In the genomic region with DNA sequence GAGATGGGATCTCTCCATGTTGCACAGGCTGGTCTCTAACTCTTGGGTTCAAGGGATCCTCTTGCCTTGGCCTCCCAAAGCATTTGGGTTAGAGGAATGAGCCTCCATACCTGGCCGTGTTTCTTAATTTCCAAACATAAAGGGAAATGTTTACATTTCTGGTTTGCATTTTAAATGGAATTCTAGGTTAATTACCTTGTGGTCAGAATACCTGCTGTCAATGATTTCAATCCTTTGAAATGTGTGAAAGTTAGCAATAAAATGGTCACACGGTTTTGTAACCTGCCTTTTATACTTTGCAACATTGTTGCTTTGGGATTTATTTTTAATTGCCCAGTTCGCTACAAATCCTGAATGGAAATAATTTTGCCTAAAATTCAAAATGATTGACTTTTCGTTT, we compare ENCODE assay signal across 22 cellular contexts. TPM values are rescaled to one million over a fixed set of nuclear protein-coding genes. Genes with fewer than 3 reads are reported as not detected.
DNase-seq lines count a peak whose midpoint lies in the region; ATAC-seq and TF ChIP-seq lines count a peak whose summit lies in the region.
"Had no signal": no experiment of that assay in that cellular context is flagged by ENCODE, and none has a peak within 500 bp of the region (broad histone marks: within the 10 kb centered on the region; RNA-seq: fewer than 3 reads in every experiment).

No MANE protein-coding gene starts in this region.

- no peak for TF ChIP-seq POLR2A in upper lobe of left lung (IDR thresholded peaks at IDR 0.05)

- CTCF ChIA-PET in activated CD4-positive, alpha-beta T cell treated with anti-CD3 and anti-CD28 coated beads, Interleukin-2, amount 10 ng/mL, durations not matched to agents 7 days and 5 days (lab: Charles Lee) = no interaction called here
- CTCF ChIA-PET in mammary epithelial cell (lab: Charles Lee; ENCODE audit: low non-redundant PET) = no interaction called here

- H3K4me1 Mint-ChIP-seq in activated CD4-positive, alpha-beta T cell treated with anti-CD3 and anti-CD28 coated beads, Interleukin-2, amount 10 ng/mL, durations not matched to agents 7 days and 5 days = no peaks in the 10 kb centered on the region
- H3K4me1 Mint-ChIP-seq in nephron progenitor cell = no peaks in the 10 kb centered on the region

- H2AFZ ChIP-seq in mammary epithelial cell (ENCODE audit: low read depth, low read length) = no peak overlapping the region

- H3K9me3 ChIP-seq in colonic mucosa (no peaks in the 10 kb centered on the region), upper lobe of left lung (no peaks in the 10 kb centered on the region), mammary epithelial cell (replicated peaks; ENCODE audit: insufficient read depth, low read length) (no peaks in the 10 kb centered on the region)
- H3K9me3 ChIP-seq: BLaER1 treated with 17β-estradiol and CSF1 and Interleukin-3, amounts not matched to agents 10 nM and 100 nM; MG63; SK-N-SH had no signal

- no peak for TF ChIP-seq EP300 in upper lobe of left lung (IDR thresholded peaks at IDR 0.05)

- TF ChIP-seq CTCF in colonic mucosa (IDR thresholded peaks at IDR 0.05) (no peak), nephron progenitor cell (IDR thresholded peaks at IDR 0.05) (no peak), upper lobe of left lung (IDR thresholded peaks at IDR 0.05) (no peak), mammary epithelial cell (conservative IDR thresholded peaks at IDR 0.05 in 1 of 2, IDR thresholded peaks at IDR 0.05 in 1 of 2; ENCODE audit: extremely low read depth in 1 of 2, insufficient read depth in 1 of 2, low read depth in 1 of 2, low read length in 2 of 2) (no peak)

- no TSS peak for BruUV-seq in mammary epithelial cell (replicated peaks; lab: Mats Ljungman, UMichigan)

- no peak overlapping the region for H3K4me3 Mint-ChIP-seq in activated CD4-positive, alpha-beta T cell treated with anti-CD3 and anti-CD28 coated beads, Interleukin-2, amount 10 ng/mL, durations not matched to agents 7 days and 5 days
- H3K4me3 Mint-ChIP-seq in nephron progenitor cell = no peak overlapping the region
- H3K4me3 Mint-ChIP-seq: CD8-positive, alpha-beta T cell had no signal

- POLR2A ChIA-PET in activated CD4-positive, alpha-beta T cell treated with anti-CD3 and anti-CD28 coated beads, Interleukin-2, amount 10 ng/mL, durations not matched to agents 7 days and 5 days (lab: Charles Lee) = no interaction called here

- no peaks in the 10 kb centered on the region for H4K20me1 ChIP-seq in mammary epithelial cell (ENCODE audit: insufficient read depth, low read length)
- H4K20me1 ChIP-seq: BLaER1 treated with 17β-estradiol and CSF1 and Interleukin-3, amounts not matched to agents 10 nM and 100 nM had no signal

- no peak overlapping the region for H3K9ac ChIP-seq in colonic mucosa (ENCODE audit: low read depth in 2 of 2, low read length in 2 of 2)
- no peak overlapping the region for H3K9ac ChIP-seq in mammary epithelial cell (ENCODE audit: insufficient read depth, low read length)
- H3K9ac ChIP-seq: BLaER1 treated with 17β-estradiol and CSF1 and Interleukin-3, amounts not matched to agents 10 nM and 100 nM; SK-N-SH had no signal

- H3K4me1 ChIP-seq in colonic mucosa (peaks cover 5% of the 10 kb centered on the region), upper lobe of left lung (no peaks in the 10 kb centered on the region), mammary epithelial cell (ENCODE audit: insufficient read depth, low read length) (no peaks in the 10 kb centered on the region)

- H3K27ac Mint-ChIP-seq in activated CD4-positive, alpha-beta T cell treated with anti-CD3 and anti-CD28 coated beads, Interleukin-2, amount 10 ng/mL, durations not matched to agents 7 days and 5 days = peak overlapping the region; percentile 13
- peak overlapping the region; percentile 84 for H3K27ac Mint-ChIP-seq in nephron progenitor cell
- H3K27ac Mint-ChIP-seq: CD8-positive, alpha-beta T cell had no signal

- no peaks in the 10 kb centered on the region for H3K36me3 ChIP-seq in colonic mucosa
- peaks cover 7 to 44% (median 25%) of the 10 kb centered on the region in 4 donors for H3K36me3 ChIP-seq in upper lobe of left lung
- H3K36me3 ChIP-seq in mammary epithelial cell (ENCODE audit: insufficient read depth, low read length) = peaks cover 16% of the 10 kb centered on the region

- peaks cover 19% of the 10 kb centered on the region for H3K36me3 Mint-ChIP-seq in activated CD4-positive, alpha-beta T cell treated with anti-CD3 and anti-CD28 coated beads, Interleukin-2, amount 10 ng/mL, durations not matched to agents 7 days and 5 days (ENCODE audit: low read depth)
- peaks cover 30% of the 10 kb centered on the region for H3K36me3 Mint-ChIP-seq in nephron progenitor cell (ENCODE audit: low read depth)

- H3K27ac ChIP-seq in colonic mucosa (peak overlapping the region; percentile 58), upper lobe of left lung (no peak overlapping the region), mammary epithelial cell (ENCODE audit: insufficient read depth, low read depth, low read length) (no peak overlapping the region)
- H3K27ac ChIP-seq: BLaER1 treated with 17β-estradiol and CSF1 and Interleukin-3, amounts not matched to agents 10 nM and 100 nM had no signal

- DNase-seq in activated CD4-positive, alpha-beta T cell treated with anti-CD3 and anti-CD28 coated beads, Interleukin-2, amount 10 ng/mL, durations not matched to agents 7 days and 5 days = no peak
- DNase-seq in activated CD4-positive, alpha-beta T cell treated with anti-CD3 and anti-CD28 coated beads, Interleukin-2, amount 50 U/mL, for 4 hours = no peak
- DNase-seq in colonic mucosa (no peak), nephron progenitor cell (no peak), upper lobe of left lung (no peak), mammary epithelial cell (no peak)
- DNase-seq in stimulated activated CD8-positive, alpha-beta memory T cell treated with anti-CD3 and anti-CD28 coated beads, Interleukin-4, amount 100 ng/mL, for 48 hours = no peak
- DNase-seq: 8988T; CD8-positive, alpha-beta T cell; MG63; NCI-H1417; NCI-H1694 treated with DMSO at 0.1 percent for 48 hours; NCI-H2081 treated with DMSO at 0.1 percent for 48 hours; NCI-H446; NCI-H526 treated with DMSO at 0.1 percent for 48 hours; OCI-M1; RPMI8226; SIG-M5; SK-N-SH had no signal

- no peaks in the 10 kb centered on the region for H3K79me2 ChIP-seq in mammary epithelial cell (ENCODE audit: insufficient read depth, low read length)

- no peaks in the 10 kb centered on the region for H3K27me3 Mint-ChIP-seq in activated CD4-positive, alpha-beta T cell treated with anti-CD3 and anti-CD28 coated beads, Interleukin-2, amount 10 ng/mL, durations not matched to agents 7 days and 5 days
- no peaks in the 10 kb centered on the region for H3K27me3 Mint-ChIP-seq in nephron progenitor cell (ENCODE audit: low read depth, poor library complexity)

- intact Hi-C loops in colonic mucosa (cut with DNase I) (no loop called here), mammary epithelial cell (cut with micrococcal nuclease) (no loop called here)

- ATAC-seq in upper lobe of left lung (ENCODE audit: low FRiP score in 2 of 2) (no peak), HG03354 (IDR thresholded peaks at IDR 0.05; ENCODE audit: poor library complexity, severe bottlenecking, unreplicated experiment) (no peak)
- ATAC-seq: CD8-positive, alpha-beta T cell had no signal

- no peak overlapping the region for H3K4me2 ChIP-seq in mammary epithelial cell (ENCODE audit: insufficient read depth, low read depth, low read length)
- H3K4me2 ChIP-seq: BLaER1 treated with 17β-estradiol and CSF1 and Interleukin-3, amounts not matched to agents 10 nM and 100 nM; SK-N-SH had no signal

- H3K27me3 ChIP-seq in colonic mucosa (no peaks in the 10 kb centered on the region), upper lobe of left lung (no peaks in the 10 kb centered on the region), mammary epithelial cell (ENCODE audit: insufficient read depth, low read length) (no peaks in the 10 kb centered on the region)
- H3K27me3 ChIP-seq: BLaER1 treated with 17β-estradiol and CSF1 and Interleukin-3, amounts not matched to agents 10 nM and 100 nM; MG63 had no signal

- 92% methylated on average over 4 of the region's 4 CpGs for WGBS in upper lobe of left lung, 2 donors
- 92% methylated on average over 4 of the region's 4 CpGs for WGBS in mammary epithelial cell (ENCODE audit: low coverage, missing lambda C conversion rate)

- in situ Hi-C loops in mammary epithelial cell (cut with MboI; ENCODE audit: low sequenced_read_pairs in 2 of 2) = no loop called here

- dilution Hi-C loops in mammary epithelial cell (cut with HindIII; ENCODE audit: low sequenced_read_pairs) = no loop called here

- no peaks in the 10 kb centered on the region for H3K9me3 Mint-ChIP-seq in activated CD4-positive, alpha-beta T cell treated with anti-CD3 and anti-CD28 coated beads, Interleukin-2, amount 10 ng/mL, durations not matched to agents 7 days and 5 days
- no peaks in the 10 kb centered on the region for H3K9me3 Mint-ChIP-seq in nephron progenitor cell
- H3K9me3 Mint-ChIP-seq: CD8-positive, alpha-beta T cell had no signal

- H3K4me3 ChIP-seq in colonic mucosa (no peak overlapping the region), upper lobe of left lung (no peak overlapping the region), mammary epithelial cell (replicated peaks in 1 of 3; ENCODE audit: insufficient read depth in 1 of 3, low read depth in 2 of 3, low read length in 3 of 3) (no peak overlapping the region)
- H3K4me3 ChIP-seq: BLaER1 treated with 17β-estradiol and CSF1 and Interleukin-3, amounts not matched to agents 10 nM and 100 nM; K562; MG63 had no signal

RNA-seq across cellular contexts. Expression of gene AGMAT, which starts 26.3 kb away (rescaled TPM):
- 10 to 100 TPM; 17.0 to 17.6 TPM for total RNA-seq in activated CD4-positive, alpha-beta T cell treated with anti-CD3 and anti-CD28 coated beads, Interleukin-2, amount 10 ng/mL, durations not matched to agents 7 days and 5 days
- total RNA-seq in colonic mucosa (10 to 100 TPM; 21.6 to 54.2 TPM), upper lobe of left lung (under 1 TPM in 2 of 6 donors, not detected in 4; 0.13 to 0.29 TPM), mammary epithelial cell (under 1 TPM; 0.28 to 0.83 TPM)
- 0.50 TPM for polyA plus RNA-seq in mammary epithelial cell
- not detected for polyA minus RNA-seq in mammary epithelial cell
- total RNA-seq: K562 had no signal
- polyA plus RNA-seq: K562 had no signal

RNA-seq across cellular contexts. Expression of gene DNAJC16, which starts 31.9 kb away (rescaled TPM):
- 10 to 100 TPM; 18.8 to 19.6 TPM for total RNA-seq in activated CD4-positive, alpha-beta T cell treated with anti-CD3 and anti-CD28 coated beads, Interleukin-2, amount 10 ng/mL, durations not matched to agents 7 days and 5 days
- total RNA-seq in colonic mucosa = 10 to 100 TPM; 19.5 to 22.1 TPM
- total RNA-seq in upper lobe of left lung = 10 to 100 TPM; 12.7 to 23.0 (median 17.1) TPM
- 10 to 100 TPM; 16.0 to 23.8 TPM for total RNA-seq in mammary epithelial cell
- polyA plus RNA-seq in mammary epithelial cell = 12.1 TPM
- polyA minus RNA-seq in mammary epithelial cell = 17.4 TPM

RNA-seq across cellular contexts. Expression of gene CASP9, which starts 34.5 kb away (rescaled TPM):
- total RNA-seq in activated CD4-positive, alpha-beta T cell treated with anti-CD3 and anti-CD28 coated beads, Interleukin-2, amount 10 ng/mL, durations not matched to agents 7 days and 5 days = 10 to 100 TPM; 11.3 to 13.4 TPM
- total RNA-seq in colonic mucosa = 10 to 100 TPM; 14.5 to 15.5 TPM
- total RNA-seq in upper lobe of left lung = 10 to 100 TPM; 11.9 to 40.9 (median 15.0) TPM
- 1 to 10 TPM; 4.8 to 5.0 TPM for total RNA-seq in mammary epithelial cell
- 5.2 TPM for polyA plus RNA-seq in mammary epithelial cell
- 17.1 TPM for polyA minus RNA-seq in mammary epithelial cell

RNA-seq across cellular contexts. Expression of gene DDI2, which starts 58.7 kb away (rescaled TPM):
- total RNA-seq in activated CD4-positive, alpha-beta T cell treated with anti-CD3 and anti-CD28 coated beads, Interleukin-2, amount 10 ng/mL, durations not matched to agents 7 days and 5 days = 10 to 100 TPM; 31.0 to 33.5 TPM
- 10 to 100 TPM; 28.6 to 38.7 TPM for total RNA-seq in colonic mucosa
- 100 to 1,000 TPM in 1 of 6 donors, 10 to 100 TPM in 5; 31.4 to 161 (median 46.1) TPM for total RNA-seq in upper lobe of left lung
- 10 to 100 TPM; 22.2 to 29.7 TPM for total RNA-seq in mammary epithelial cell
- 7.7 TPM for polyA plus RNA-seq in mammary epithelial cell
- 18.8 TPM for polyA minus RNA-seq in mammary epithelial cell

Comparison
In these comparisons a context has a peak if more than half of its experiments do, and no peak if none do; other contexts are left out.
1. RNA of gene AGMAT, which starts 26.3 kb away (total RNA-seq): 21.6 to 54.2 TPM in colonic mucosa and 17.0 to 17.6 TPM in activated CD4-positive, alpha-beta T cell treated with anti-CD3 and anti-CD28 coated beads, Interleukin-2, amount 10 ng/mL, durations not matched to agents 7 days and 5 days; 0.28 to 0.83 TPM in mammary epithelial cell and 0.13 to 0.29 TPM in upper lobe of left lung; every median in the first group is over 4 times any median in the second.